ENCODE assay signal across 4 cellular contexts in genomic region chr10:6107616-6108015, GRCh38. TPM values are rescaled to one million over a fixed set of nuclear protein-coding genes. Genes with fewer than 3 reads are reported as not detected.
"Had no signal": no experiment of that assay in that cellular context is flagged by ENCODE, and none has a peak within 500 bp of the region (broad histone marks: within the 10 kb centered on the region; RNA-seq: fewer than 3 reads in every experiment).

No MANE protein-coding gene starts in this region.

RNA-seq across cellular contexts. Expression of gene IL2RA, which starts 45.4 kb away (rescaled TPM):
- total RNA-seq: dermis microvascular lymphatic vessel endothelial cell, endodermal cell, glomerular endothelial cell, mammary epithelial cell had no signal
- polyA plus RNA-seq: mammary epithelial cell had no signal
